Comparison of ENCODE assay signal across 17 cellular contexts in genomic region chr11:1532606-1533341, GRCh38. TPM values are rescaled to one million over a fixed set of nuclear protein-coding genes. Genes with fewer than 3 reads are reported as not detected.
A peak's percentile ranks its signal among the peaks of the same experiment; 100 is the strongest.
DNase-seq lines count a peak whose midpoint lies in the region; ATAC-seq and TF ChIP-seq lines count a peak whose summit lies in the region.
"Had no signal": no experiment of that assay in that cellular context is flagged by ENCODE, and none has a peak within 500 bp of the region (broad histone marks: within the 10 kb centered on the region; RNA-seq: fewer than 3 reads in every experiment).

No MANE protein-coding gene starts in this region.

- no peaks in the 10 kb centered on the region for H3K9me3 ChIP-seq in left ventricle myocardium inferior (replicated peaks)
- H3K9me3 ChIP-seq in sigmoid colon = no peaks in the 10 kb centered on the region
- H3K9me3 ChIP-seq: spleen had no signal

- DNase-seq in EH (ENCODE audit: low read depth) = peak; percentile 48
- DNase-seq in left ventricle myocardium inferior = no peak
- no peak for DNase-seq in sigmoid colon
- no peak for DNase-seq in DMS53 treated with DMSO at 0.1 percent for 48 hours (lab: John Stamatoyannopoulos, UW; ENCODE audit: unreplicated experiment)
- DNase-seq in midbrain (lab: John Stamatoyannopoulos, UW) = no peak
- DNase-seq: activated B cell treated with CpG ODN at 0.5 μM for 24 hours, activated T-cell treated with anti-CD3 and anti-CD28 coated beads for 4 hours, DMS79 treated with DMSO at 0.1 percent for 48 hours, NCI-H774, spleen had no signal

- ATAC-seq in SK-N-SH treated with all-trans-retinoic acid at 6 μM for 48 hours (no peak), HG02973 (IDR thresholded peaks at IDR 0.05; ENCODE audit: unreplicated experiment) (no peak)
- ATAC-seq: natural killer cell treated with Interleukin-12 subunit alpha and Interleukin-12 subunit beta and Interleukin-15 and Interleukin-18, amount 100 ng/mL, for 72 hours had no signal

- H3K4me3 ChIP-seq in left ventricle myocardium inferior (peak overlapping the region; percentile 13), sigmoid colon (no peak overlapping the region)
- H3K4me3 ChIP-seq: SK-N-MC, spleen had no signal

- H3K27ac ChIP-seq in left ventricle myocardium inferior (replicated peaks) (peak overlapping the region; percentile 86), sigmoid colon (peak overlapping the region; percentile 62 to 77 (median 76))
- H3K27ac ChIP-seq: SK-N-MC had no signal

- H3K27me3 ChIP-seq in left ventricle myocardium inferior (ENCODE audit: low read depth) (no peaks in the 10 kb centered on the region), sigmoid colon (peaks cover 0 to 1% (median 0%) of the 10 kb centered on the region in 3 donors)

- no peaks in the 10 kb centered on the region for H3K36me3 ChIP-seq in left ventricle myocardium inferior
- H3K36me3 ChIP-seq in sigmoid colon = peaks cover 0 to 21% (median 3%) of the 10 kb centered on the region in 4 donors

- no peaks in the 10 kb centered on the region for H3K9me3 Mint-ChIP-seq in brain
- H3K9me3 Mint-ChIP-seq: activated B cell treated with CpG ODN at 0.5 μM for 24 hours; natural killer cell treated with Interleukin-12 subunit alpha and Interleukin-12 subunit beta and Interleukin-15 and Interleukin-18, amount 100 ng/mL, for 72 hours had no signal

- peak overlapping the region; percentile 36 to 98 (median 92) for H3K27ac Mint-ChIP-seq in brain
- H3K27ac Mint-ChIP-seq: activated B cell treated with CpG ODN at 0.5 μM for 24 hours; natural killer cell treated with Interleukin-12 subunit alpha and Interleukin-12 subunit beta and Interleukin-15 and Interleukin-18, amount 100 ng/mL, for 72 hours had no signal

- peaks cover 31% of the 10 kb centered on the region for H3K4me1 Mint-ChIP-seq in brain

- peaks cover 6% of the 10 kb centered on the region for H3K27me3 Mint-ChIP-seq in brain
- H3K27me3 Mint-ChIP-seq: activated B cell treated with CpG ODN at 0.5 μM for 24 hours; natural killer cell treated with Interleukin-12 subunit alpha and Interleukin-12 subunit beta and Interleukin-15 and Interleukin-18, amount 100 ng/mL, for 72 hours had no signal

- no peak for TF ChIP-seq POLR2A in sigmoid colon (IDR thresholded peaks at IDR 0.05)

- H3K4me3 Mint-ChIP-seq in brain = peak overlapping the region in 1 of 5 experiments; percentile 13
- H3K4me3 Mint-ChIP-seq: activated B cell treated with CpG ODN at 0.5 μM for 24 hours; natural killer cell treated with Interleukin-12 subunit alpha and Interleukin-12 subunit beta and Interleukin-15 and Interleukin-18, amount 100 ng/mL, for 72 hours had no signal

- 78 to 83% methylated on average over 20 of the region's 20 CpGs for WGBS in sigmoid colon, 2 donors

- intact Hi-C loops in left ventricle myocardium inferior (cut with micrococcal nuclease) = no loop called here
- intact Hi-C loops in sigmoid colon (cut with DNase I) = no loop called here

- TF ChIP-seq CTCF in brain (conservative IDR thresholded peaks at IDR 0.05) (no peak), left ventricle myocardium inferior (IDR thresholded peaks at IDR 0.05; ENCODE audit: borderline replicate concordance) (no peak), sigmoid colon (IDR thresholded peaks at IDR 0.05) (no peak)

- peaks cover 99% of the 10 kb centered on the region for H3K4me1 ChIP-seq in left ventricle myocardium inferior
- peaks cover 0 to 71% (median 55%) of the 10 kb centered on the region in 4 donors for H3K4me1 ChIP-seq in sigmoid colon

- H3K36me3 Mint-ChIP-seq in brain = no peaks in the 10 kb centered on the region
- H3K36me3 Mint-ChIP-seq: natural killer cell treated with Interleukin-12 subunit alpha and Interleukin-12 subunit beta and Interleukin-15 and Interleukin-18, amount 100 ng/mL, for 72 hours had no signal

- TF ChIP-seq EP300 in sigmoid colon (IDR thresholded peaks at IDR 0.05) = no peak

TF ChIP-seq in SK-N-SH treated with all-trans-retinoic acid at 6 μM for 48 hours, 23 proteins besides CTCF, POLR2A, EP300 and RAD21 (continues in another document):
- no peak for TF ChIP-seq CSRNP3 (CRISPR knock-in tag; IDR thresholded peaks at IDR 0.05)
- TF ChIP-seq ISL1 (CRISPR knock-in tag; IDR thresholded peaks at IDR 0.05) = no peak
- no peak for TF ChIP-seq CREB5 (CRISPR knock-in tag; IDR thresholded peaks at IDR 0.05; ENCODE audit: low read depth)
- TF ChIP-seq ZFP3 (CRISPR knock-in tag; IDR thresholded peaks at IDR 0.05) = no peak
- no peak for TF ChIP-seq ZFP30 (CRISPR knock-in tag; IDR thresholded peaks at IDR 0.05)
- TF ChIP-seq TOX (CRISPR knock-in tag; IDR thresholded peaks at IDR 0.05; ENCODE audit: borderline replicate concordance) = no peak
- TF ChIP-seq POU6F1 (CRISPR knock-in tag; IDR thresholded peaks at IDR 0.05; ENCODE audit: borderline replicate concordance, low read depth) = no peak
- TF ChIP-seq ESRRG (CRISPR knock-in tag; IDR thresholded peaks at IDR 0.05) = no peak
- TF ChIP-seq TCF4 (CRISPR knock-in tag; IDR thresholded peaks at IDR 0.05; ENCODE audit: borderline replicate concordance) = no peak
- no peak for TF ChIP-seq TSHZ2 (CRISPR knock-in tag; IDR thresholded peaks at IDR 0.05)
- TF ChIP-seq SNAI2 (CRISPR knock-in tag; IDR thresholded peaks at IDR 0.05) = no peak

RNA-seq across cellular contexts. Expression of gene DUSP8, which starts 39.3 kb away (rescaled TPM):
- polyA plus RNA-seq in brain (ENCODE audit: insufficient read depth, low read depth, low replicate concordance) (29.6 TPM), sigmoid colon (10 to 100 TPM in 1 of 3 donors, 1 to 10 TPM in 2; 6.6 to 12.7 (median 7.0) TPM)
- total RNA-seq in left ventricle myocardium inferior (15.3 TPM), sigmoid colon (1 to 10 TPM in 3 of 4 donors, under 1 TPM in 1; 0.66 to 4.4 (median 2.1) TPM)

RNA-seq across cellular contexts. Expression of gene MOB2, which starts 46.2 kb away (rescaled TPM):
- 37.6 TPM for polyA plus RNA-seq in brain (ENCODE audit: insufficient read depth, low read depth, low replicate concordance)
- total RNA-seq in left ventricle myocardium inferior = 49.5 TPM
- total RNA-seq in sigmoid colon = 10 to 100 TPM; 68.6 to 88.9 (median 71.5) TPM
- polyA plus RNA-seq in sigmoid colon = 10 to 100 TPM; 46.2 to 55.0 (median 53.5) TPM

RNA-seq across cellular contexts. Expression of gene KRTAP5-1, which starts 52.3 kb away (rescaled TPM):
- polyA plus RNA-seq in brain (ENCODE audit: insufficient read depth, low read depth, low replicate concordance) (not detected), sigmoid colon (not detected)
- total RNA-seq in left ventricle myocardium inferior (not detected), sigmoid colon (not detected)
- total RNA-seq: activated B cell treated with CpG ODN at 0.5 μM for 24 hours; H4; natural killer cell treated with Interleukin-12 subunit alpha and Interleukin-12 subunit beta and Interleukin-15 and Interleukin-18, amount 100 ng/mL, for 72 hours; spleen had no signal
- polyA plus RNA-seq: adipose tissue, spleen had no signal
